In the genomic region with DNA sequence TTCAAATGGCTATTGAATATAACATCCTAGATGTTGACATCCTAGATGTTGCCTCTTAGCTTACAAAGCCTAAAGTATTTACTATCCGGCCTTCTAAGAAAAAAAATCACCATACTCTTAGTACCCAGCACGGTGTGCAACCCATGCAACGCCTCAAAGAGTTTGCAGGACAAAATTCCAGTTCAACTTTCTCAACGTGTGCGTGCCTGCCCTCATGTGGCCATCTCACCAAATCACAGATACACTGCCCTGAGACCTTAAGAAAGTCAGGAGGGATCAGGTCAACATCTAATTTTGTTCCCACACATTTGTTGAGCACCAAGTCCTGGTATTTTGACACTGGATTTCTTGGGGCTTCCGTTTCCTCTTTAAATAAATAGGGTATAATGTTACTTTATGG, we compare ENCODE assay signal across 9 cellular contexts.
DNase-seq lines count a peak whose midpoint lies in the region; ATAC-seq and TF ChIP-seq lines count a peak whose summit lies in the region.
"Had no signal": no experiment of that assay in that cellular context is flagged by ENCODE, and none has a peak within 500 bp of the region (broad histone marks: within the 10 kb centered on the region; RNA-seq: fewer than 3 reads in every experiment).

No MANE protein-coding gene starts in this region.

- no peak overlapping the region for H3K9ac ChIP-seq in mesenchymal stem cell (ENCODE audit: low read length)

- H3K36me3 Mint-ChIP-seq in naive thymus-derived CD4-positive, alpha-beta T cell, result no peaks in the 10 kb centered on the region
- H3K36me3 Mint-ChIP-seq: naive thymus-derived CD8-positive, alpha-beta T cell had no signal

- CTCF ChIA-PET in naive thymus-derived CD4-positive, alpha-beta T cell (lab: Charles Lee), result no interaction called here

- no peak overlapping the region for H3K27ac Mint-ChIP-seq in naive thymus-derived CD4-positive, alpha-beta T cell
- H3K27ac Mint-ChIP-seq: naive thymus-derived CD8-positive, alpha-beta T cell had no signal

- H2AK5ac ChIP-seq in mesenchymal stem cell (ENCODE audit: low read length, severe bottlenecking), result no peak overlapping the region

- 79% methylated on average over 6 of the region's 6 CpGs for WGBS in mesenchymal stem cell
- 81% methylated on average over 6 of the region's 6 CpGs for WGBS in suprapubic skin

- H3K27me3 Mint-ChIP-seq in naive thymus-derived CD4-positive, alpha-beta T cell, result peaks cover 4 to 11% (median 5%) of the 10 kb centered on the region in 5 donors

- no peaks in the 10 kb centered on the region for H3F3A ChIP-seq in DOHH2 (ENCODE audit: control insufficient read depth, insufficient read depth)

- no peak overlapping the region for H3K4me3 ChIP-seq in DOHH2 (ENCODE audit: low read length)
- H3K4me3 ChIP-seq in mesenchymal stem cell (ENCODE audit: insufficient read depth in 1 of 2, low read depth in 1 of 2, low read length in 2 of 2), result no peak overlapping the region
- H3K4me3 ChIP-seq in suprapubic skin, result no peak overlapping the region
- no peak overlapping the region for H3K4me3 ChIP-seq in naive thymus-derived CD4-positive, alpha-beta T cell (ENCODE audit: low read length)

- no peak for TF ChIP-seq POLR2A in suprapubic skin (IDR thresholded peaks at IDR 0.05)

- no peak overlapping the region for H2AFZ ChIP-seq in mesenchymal stem cell (ENCODE audit: low read depth, low read length)

- H3K4me1 ChIP-seq in DOHH2 (ENCODE audit: control insufficient read depth, low read length) (no peaks in the 10 kb centered on the region), mesenchymal stem cell (ENCODE audit: control insufficient read depth, insufficient read depth, low read depth, low read length) (no peaks in the 10 kb centered on the region), suprapubic skin (peaks cover 7% of the 10 kb centered on the region)
- H3K4me1 ChIP-seq in naive thymus-derived CD4-positive, alpha-beta T cell (ENCODE audit: control insufficient read depth in 2 of 2, insufficient read depth in 2 of 2, low read length in 2 of 2), result no peaks in the 10 kb centered on the region

- no peak overlapping the region for H2BK5ac ChIP-seq in mesenchymal stem cell (ENCODE audit: low read depth, low read length, poor library complexity, severe bottlenecking)

- H3K9me3 ChIP-seq in DOHH2 (ENCODE audit: control insufficient read depth, insufficient read depth, low read length) (no peaks in the 10 kb centered on the region), mesenchymal stem cell (ENCODE audit: control insufficient read depth, low read length) (no peaks in the 10 kb centered on the region), suprapubic skin (no peaks in the 10 kb centered on the region)
- no peaks in the 10 kb centered on the region for H3K9me3 ChIP-seq in naive thymus-derived CD4-positive, alpha-beta T cell (ENCODE audit: control insufficient read depth in 2 of 3, low read length in 3 of 3)

- H3K27me3 ChIP-seq in DOHH2 (ENCODE audit: control insufficient read depth, low read length) (no peaks in the 10 kb centered on the region), mesenchymal stem cell (ENCODE audit: control insufficient read depth in 1 of 2, insufficient read depth in 1 of 2, low read length in 2 of 2) (no peaks in the 10 kb centered on the region), suprapubic skin (no peaks in the 10 kb centered on the region)
- H3K27me3 ChIP-seq in naive thymus-derived CD4-positive, alpha-beta T cell (ENCODE audit: control insufficient read depth in 2 of 2, insufficient read depth in 2 of 2, low read length in 2 of 2), result no peaks in the 10 kb centered on the region

- no peaks in the 10 kb centered on the region for H3K79me2 ChIP-seq in DOHH2 (ENCODE audit: control insufficient read depth, low read length)

- H3K36me3 ChIP-seq in DOHH2 (ENCODE audit: control insufficient read depth, low read length) (no peaks in the 10 kb centered on the region), mesenchymal stem cell (ENCODE audit: control insufficient read depth in 1 of 2, insufficient read depth in 2 of 2, low read depth in 1 of 2, low read length in 2 of 2) (peaks cover 60 to 91% of the 10 kb centered on the region in 2 experiments), suprapubic skin (no peaks in the 10 kb centered on the region)
- no peaks in the 10 kb centered on the region for H3K36me3 ChIP-seq in naive thymus-derived CD4-positive, alpha-beta T cell (ENCODE audit: control insufficient read depth in 2 of 3, insufficient read depth in 3 of 3, low read length in 3 of 3)

- intact Hi-C loops in naive thymus-derived CD4-positive, alpha-beta T cell (cut with micrococcal nuclease), result no loop called here

- H4K91ac ChIP-seq in mesenchymal stem cell (ENCODE audit: low read length), result no peak overlapping the region

- H4K8ac ChIP-seq in mesenchymal stem cell (ENCODE audit: low read length), result no peak overlapping the region

- no peaks in the 10 kb centered on the region for H3K9me2 ChIP-seq in DOHH2 (replicated peaks; ENCODE audit: control insufficient read depth, low read length)

- H3K4me1 Mint-ChIP-seq in naive thymus-derived CD4-positive, alpha-beta T cell, result peaks cover 0 to 40% (median 0%) of the 10 kb centered on the region in 7 donors

- H3K27ac ChIP-seq in DOHH2 (ENCODE audit: low read depth, low read length) (no peak overlapping the region), mesenchymal stem cell (ENCODE audit: low read length, poor library complexity, severe bottlenecking) (no peak overlapping the region), suprapubic skin (no peak overlapping the region)
- no peak overlapping the region for H3K27ac ChIP-seq in naive thymus-derived CD4-positive, alpha-beta T cell (ENCODE audit: low read depth, low read length)

- H3K14ac ChIP-seq in mesenchymal stem cell (ENCODE audit: low read length in 2 of 2), result no peak overlapping the region

- POLR2A ChIA-PET in naive thymus-derived CD4-positive, alpha-beta T cell (lab: Charles Lee), result no interaction called here

- H3K4me3 Mint-ChIP-seq in naive thymus-derived CD4-positive, alpha-beta T cell, result no peak overlapping the region
- H3K4me3 Mint-ChIP-seq: naive thymus-derived CD8-positive, alpha-beta T cell had no signal

- H3K23ac ChIP-seq in mesenchymal stem cell (ENCODE audit: low read length in 2 of 2), result no peak overlapping the region

- no peak for TF ChIP-seq EP300 in suprapubic skin (IDR thresholded peaks at IDR 0.05)

- peak; percentile 50 for TF ChIP-seq CTCF in DOHH2 (IDR thresholded peaks at IDR 0.05; ENCODE audit: low read depth, low read length, poor library complexity, severe bottlenecking)
- TF ChIP-seq CTCF in suprapubic skin (IDR thresholded peaks at IDR 0.05), result no peak

- no peak overlapping the region for H3K18ac ChIP-seq in mesenchymal stem cell (ENCODE audit: low read depth in 1 of 2, low read length in 2 of 2)

- H3K79me1 ChIP-seq in mesenchymal stem cell (replicated peaks; ENCODE audit: low read length, poor library complexity, severe bottlenecking), result peaks cover 8% of the 10 kb centered on the region

- no peak for ATAC-seq in HG03095 (IDR thresholded peaks at IDR 0.05; ENCODE audit: unreplicated experiment)
- ATAC-seq in naive thymus-derived CD4-positive, alpha-beta T cell, result no peak
- ATAC-seq: naive thymus-derived CD8-positive, alpha-beta T cell had no signal

- H3K4ac ChIP-seq in mesenchymal stem cell (ENCODE audit: low read depth in 1 of 2, low read length in 2 of 2), result no peak overlapping the region

- no peak overlapping the region for H2BK15ac ChIP-seq in mesenchymal stem cell (ENCODE audit: low read depth, poor library complexity, severe bottlenecking)

- H3K9me3 Mint-ChIP-seq in naive thymus-derived CD4-positive, alpha-beta T cell, result peaks cover 0 to 2% (median 0%) of the 10 kb centered on the region in 11 donors
- H3K9me3 Mint-ChIP-seq: naive thymus-derived CD8-positive, alpha-beta T cell had no signal

- H4K20me1 ChIP-seq in DOHH2 (ENCODE audit: control insufficient read depth, insufficient read depth, low read depth, low read length), result no peaks in the 10 kb centered on the region

- DNase-seq in HS-27A (ENCODE audit: low read depth) (peak; percentile 4), amniotic epithelial cell (ENCODE audit: low read depth) (peak; percentile 48), mesenchymal stem cell (peak; percentile 45), NCI-H1436 (lab: John Stamatoyannopoulos, UW) (no peak), suprapubic skin (ENCODE audit: low spot score in 2 of 2) (no peak)
- no peak for DNase-seq in naive thymus-derived CD4-positive, alpha-beta T cell
- DNase-seq: naive thymus-derived CD8-positive, alpha-beta T cell had no signal

- H2BK120ac ChIP-seq in mesenchymal stem cell (ENCODE audit: low read depth, low read length), result no peak overlapping the region

- H3K4me2 ChIP-seq in DOHH2 (ENCODE audit: low read length) (no peak overlapping the region), mesenchymal stem cell (ENCODE audit: low read length, poor library complexity, severe bottlenecking) (no peak overlapping the region)

- no peak overlapping the region for H2BK12ac ChIP-seq in mesenchymal stem cell (ENCODE audit: low read length in 2 of 2)

Comparison
In these comparisons a context has a peak if more than half of its experiments do, and no peak if none do; other contexts are left out.
1. DNase-seq: peak in HS-27A (single experiment), amniotic epithelial cell (single experiment) and mesenchymal stem cell (single experiment); none in NCI-H1436 (single experiment), suprapubic skin (0 of 2) and naive thymus-derived CD4-positive, alpha-beta T cell (0 of 9).